ENCODE assay signal across 8 cellular contexts in genomic region chr9:21831841-21832509, GRCh38. TPM values are rescaled to one million over a fixed set of nuclear protein-coding genes. Genes with fewer than 3 reads are reported as not detected.
DNase-seq lines count a peak whose midpoint lies in the region; ATAC-seq, FAIRE-seq and TF ChIP-seq lines count a peak whose summit lies in the region.

No MANE protein-coding gene starts in this region.

- no peak for TF ChIP-seq POLR2A in sigmoid colon (IDR thresholded peaks at IDR 0.05)

- peaks cover 0 to 39% (median 16%) of the 10 kb centered on the region in 4 donors for H3K4me1 ChIP-seq in sigmoid colon

- 55 to 60% methylated on average over 8 of the region's 8 CpGs for WGBS in sigmoid colon, 2 donors

- no peak for TF ChIP-seq EP300 in sigmoid colon (IDR thresholded peaks at IDR 0.05)

- H3K27me3 ChIP-seq in sigmoid colon = no peaks in the 10 kb centered on the region

- H3K9me3 ChIP-seq in sigmoid colon = no peaks in the 10 kb centered on the region

- H3K36me3 ChIP-seq in sigmoid colon = peaks cover 0 to 59% (median 3%) of the 10 kb centered on the region in 4 donors

- TF ChIP-seq CTCF in choroid plexus epithelial cell (conservative IDR thresholded peaks at IDR 0.05; ENCODE audit: low read depth, low read length) (no peak), sigmoid colon (IDR thresholded peaks at IDR 0.05) (no peak)

- no peak overlapping the region for H3K4me3 ChIP-seq in choroid plexus epithelial cell (ENCODE audit: low read depth, low read length)
- no peak overlapping the region for H3K4me3 ChIP-seq in sigmoid colon

- peak overlapping the region in 3 of 4 donors; percentile 2 to 56 (median 53) for H3K27ac ChIP-seq in sigmoid colon

- peak; percentile 86 for FAIRE-seq in GM18507 (lab: Jason Lieb, UNC)

- intact Hi-C loops in sigmoid colon (cut with DNase I) (no loop called here), posterior vena cava (cut with DNase I) (no loop called here)

- DNase-seq in GM18507 (ENCODE audit: extremely low spot score, insufficient read length, low read depth) (peak; percentile 20), LHCN-M2 (ENCODE audit: low read depth) (peak; percentile 83), choroid plexus epithelial cell (ENCODE audit: low read depth) (peak; percentile 94), sigmoid colon (no peak), posterior vena cava (ENCODE audit: low spot score) (no peak), SHP77 treated with DMSO at 0.1 percent for 48 hours (lab: John Stamatoyannopoulos, UW) (no peak), NCI-H524 (lab: John Stamatoyannopoulos, UW) (no peak)

- ATAC-seq in GM21786 (IDR thresholded peaks at IDR 0.05; ENCODE audit: unreplicated experiment) = peak; percentile 42

RNA-seq across cellular contexts. Expression of gene MTAP, which starts 29.5 kb away (rescaled TPM):
- 60.0 and 67.5 TPM in 2 replicates for total RNA-seq in LHCN-M2 (2014; rRNA removed)
- polyA plus RNA-seq in LHCN-M2 (2012) = 11.7 TPM
- 10 to 100 TPM; 19.9 to 28.5 (median 23.7) TPM for total RNA-seq in sigmoid colon
- polyA plus RNA-seq in sigmoid colon = 10 to 100 TPM in 1 of 3 donors, 1 to 10 TPM in 2; 7.6 to 13.5 (median 7.8) TPM
- 10 to 100 TPM; 28.1 to 33.0 TPM for total RNA-seq in posterior vena cava

Comparison
In these comparisons a context has a peak if more than half of its experiments do, and no peak if none do; other contexts are left out.
1. DNase-seq: peak in GM18507 (single experiment), LHCN-M2 (single experiment) and choroid plexus epithelial cell (single experiment); none in sigmoid colon (single experiment), posterior vena cava (single experiment), SHP77 treated with DMSO at 0.1 percent for 48 hours (single experiment) and NCI-H524 (0 of 2).